In the genomic region with DNA sequence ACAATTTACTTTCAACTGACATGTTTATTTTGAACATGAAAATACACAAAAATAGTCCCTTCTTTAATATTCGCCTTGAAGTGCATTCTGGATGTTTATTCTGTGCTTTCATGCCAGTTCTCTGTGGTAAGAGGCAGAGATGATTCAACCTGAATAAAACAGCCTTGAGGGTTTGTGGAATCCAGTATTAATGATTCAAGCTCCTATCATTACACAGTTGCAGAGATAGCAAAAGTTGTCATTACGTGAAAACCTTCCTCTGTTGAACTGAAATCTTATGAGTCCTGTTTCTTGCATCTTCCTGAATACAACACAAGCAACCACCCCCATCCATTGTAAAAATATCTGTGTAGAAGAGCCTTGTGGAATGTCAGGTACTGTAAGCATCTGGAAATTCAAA, we compare ENCODE assay signal across 18 cellular contexts.
A peak's percentile ranks its signal among the peaks of the same experiment; 100 is the strongest.
DNase-seq lines count a peak whose midpoint lies in the region; FAIRE-seq and TF ChIP-seq lines count a peak whose summit lies in the region.
"Had no signal": no experiment of that assay in that cellular context is flagged by ENCODE, and none has a peak within 500 bp of the region (broad histone marks: within the 10 kb centered on the region; RNA-seq: fewer than 3 reads in every experiment).

No MANE protein-coding gene starts in this region.

- no peak overlapping the region for H2AFZ ChIP-seq in ACC112 (ENCODE audit: low read length, unreplicated experiment)

- 0 out of 2 replicates have a peak overlapping the region, but pooled peaks have one; percentile 22 for H3K27ac ChIP-seq in ACC112 (ENCODE audit: low read depth, low read length)
- no peak overlapping the region for H3K27ac ChIP-seq in brain microvascular endothelial cell
- H3K27ac ChIP-seq in tibial artery, result no peak overlapping the region
- H3K27ac ChIP-seq: transverse colon, WERI-Rb-1 had no signal

- in situ Hi-C loops in brain microvascular endothelial cell (cut with HindIII; ENCODE audit: low pct_ligation_motif_present, low sequenced_read_pairs), result no loop called here

- H3K4me1 ChIP-seq in ACC112 (ENCODE audit: control insufficient read depth, insufficient read depth, low read length, unreplicated experiment) (peaks cover 27% of the 10 kb centered on the region), tibial artery (no peaks in the 10 kb centered on the region)
- H3K4me1 ChIP-seq: transverse colon had no signal

- H3K9me3 ChIP-seq in tibial artery, result no peaks in the 10 kb centered on the region
- H3K9me3 ChIP-seq: transverse colon had no signal

- H3K36me3 ChIP-seq in ACC112 (ENCODE audit: insufficient read depth, low read length), result no peaks in the 10 kb centered on the region
- H3K36me3 ChIP-seq in brain microvascular endothelial cell (replicated peaks), result no peaks in the 10 kb centered on the region
- H3K36me3 ChIP-seq in tibial artery, result no peaks in the 10 kb centered on the region
- H3K36me3 ChIP-seq: transverse colon, WERI-Rb-1 had no signal

- no peaks in the 10 kb centered on the region; the same call in 1 of the 2 replicates for H3K9me3 Mint-ChIP-seq in HFFc6
- H3K9me3 Mint-ChIP-seq: nephron had no signal

- no peaks in the 10 kb centered on the region for H3K79me2 ChIP-seq in ACC112 (ENCODE audit: control insufficient read depth, insufficient read depth, low read length, unreplicated experiment)

- DNase-seq in HFFc6 (peak; percentile 85), brain microvascular endothelial cell (peak; percentile 77), iris pigment epithelial cell (ENCODE audit: low read depth) (peak; percentile 62), tibial artery (no peak), activated T-cell treated with anti-CD3 and anti-CD28 coated beads for 4 hours (no peak), GM12891 (ENCODE audit: insufficient read length, low spot score) (no peak), KG1 (lab: John Stamatoyannopoulos, UW) (no peak)
- DNase-seq: activated naive CD4-positive, alpha-beta T cell treated with anti-CD3 and anti-CD28 coated beads, Interleukin-2, amount 50 U/mL, for 16 hours; GOT3; right cardiac atrium; stimulated activated CD4-positive, alpha-beta T cell treated with anti-CD3 and anti-CD28 coated beads, Interleukin-4, amount 100 ng/mL, for 24 hours; SW 1271; transverse colon; WERI-Rb-1 had no signal

- H3K36me3 Mint-ChIP-seq in HFFc6 (ENCODE audit: low read depth), result no peaks in the 10 kb centered on the region

- no peak overlapping the region; the same call in 1 of the 2 replicates for H3K27ac Mint-ChIP-seq in HFFc6
- H3K27ac Mint-ChIP-seq: nephron had no signal

- peaks cover 29% of the 10 kb centered on the region; the same call in 1 of the 2 replicates for H3K4me1 Mint-ChIP-seq in HFFc6 (ENCODE audit: low read depth)
- H3K4me1 Mint-ChIP-seq: nephron had no signal

- intact Hi-C loops in tibial artery (cut with DNase I; ENCODE audit: low total_unique reads), result no loop called here

- no peak for TF ChIP-seq POLR2A in GM12891 (IDR thresholded peaks at IDR 0.05; ENCODE audit: low read depth, low read length)

- TF ChIP-seq CTCF in HFFc6 (IDR thresholded peaks at IDR 0.05) (no peak), brain microvascular endothelial cell (IDR thresholded peaks at IDR 0.05; ENCODE audit: low read depth, low read length, missing control alignments) (no peak), tibial artery (IDR thresholded peaks at IDR 0.05) (no peak)

- H3K27me3 ChIP-seq in ACC112 (ENCODE audit: insufficient read depth, low read length), result no peaks in the 10 kb centered on the region
- no peaks in the 10 kb centered on the region for H3K27me3 ChIP-seq in brain microvascular endothelial cell (replicated peaks)
- H3K27me3 ChIP-seq in tibial artery, result no peaks in the 10 kb centered on the region
- H3K27me3 ChIP-seq: transverse colon had no signal

- H3K27me3 Mint-ChIP-seq in HFFc6 (ENCODE audit: insufficient read depth), result no peaks in the 10 kb centered on the region

- no peak overlapping the region; the same call in 1 of the 2 replicates for H3K4me3 Mint-ChIP-seq in HFFc6
- H3K4me3 Mint-ChIP-seq: nephron had no signal

- FAIRE-seq in GM12891 (lab: Jason Lieb, UNC), result no peak
- FAIRE-seq: A204.1, endothelial cell of umbilical vein had no signal

- H3K4me3 ChIP-seq in ACC112 (ENCODE audit: low read depth, low read length), result 0 out of 2 replicates have a peak overlapping the region, but pooled peaks have one; percentile 8
- no peak overlapping the region for H3K4me3 ChIP-seq in brain microvascular endothelial cell (ENCODE audit: low read depth, low read length)
- no peak overlapping the region for H3K4me3 ChIP-seq in tibial artery
- H3K4me3 ChIP-seq: transverse colon had no signal

TF ChIP-seq in GM12891, 5 proteins besides CTCF, POLR2A, EP300 and RAD21:
- TF ChIP-seq POU2F2 (IDR thresholded peaks at IDR 0.05; ENCODE audit: low read depth, low read length), result no peak
- TF ChIP-seq TAF1 (IDR thresholded peaks at IDR 0.05; ENCODE audit: low read depth, low read length), result no peak

Comparison
In these comparisons a context has a peak if more than half of its experiments do, and no peak if none do; other contexts are left out.
1. DNase-seq: peak in HFFc6 (single experiment), brain microvascular endothelial cell (single experiment) and iris pigment epithelial cell (single experiment); none in tibial artery (0 of 2), activated T-cell treated with anti-CD3 and anti-CD28 coated beads for 4 hours (single experiment), GM12891 (single experiment) and KG1 (single experiment).